ENCODE assay signal across 23 cellular contexts in genomic region chr1:232393010-232393833, GRCh38.
A peak's percentile ranks its signal among the peaks of the same experiment; 100 is the strongest.
DNase-seq lines count a peak whose midpoint lies in the region; ATAC-seq, FAIRE-seq and TF ChIP-seq lines count a peak whose summit lies in the region.
"Had no signal": no experiment of that assay in that cellular context is flagged by ENCODE, and none has a peak within 500 bp of the region (broad histone marks: within the 10 kb centered on the region; RNA-seq: fewer than 3 reads in every experiment).

No MANE protein-coding gene starts in this region.

- dilution Hi-C loops in endothelial cell of umbilical vein (cut with MboI; ENCODE audit: extremely low pct_ligation_motif_present, low sequenced_read_pairs) = no loop called here

- H3K27ac Mint-ChIP-seq in nephron progenitor cell = peak overlapping the region; percentile 61
- H3K27ac Mint-ChIP-seq: CD4-positive, alpha-beta memory T cell; naive thymus-derived CD8-positive, alpha-beta T cell; stimulated activated naive B cell treated with anti-CD40 and anti-IgM and Interleukin-4, amounts not matched to agents 10 μg/mL and 1 μg/mL and 100 μg/mL, for 72 hours; T-helper 1 cell treated with Interleukin-12 subunit alpha and Interleukin-12 subunit beta and Interleukin-4 antibody, amounts not matched to agents 30 μg/mL and 1 μg/mL, for 36 hours had no signal

- H3K4me1 ChIP-seq in endothelial cell of umbilical vein (ENCODE audit: control insufficient read depth, extremely low read depth, insufficient read depth, low read length) (no peaks in the 10 kb centered on the region), breast epithelium (no peaks in the 10 kb centered on the region)
- H3K4me1 ChIP-seq: HAP-1 had no signal

- no TSS peak for BruUV-seq in endothelial cell of umbilical vein (replicated peaks; lab: Mats Ljungman, UMichigan)

- H3K9me3 ChIP-seq in endothelial cell of umbilical vein (replicated peaks; ENCODE audit: control insufficient read depth, insufficient read depth, low read length) (no peaks in the 10 kb centered on the region), breast epithelium (no peaks in the 10 kb centered on the region)
- H3K9me3 ChIP-seq: HAP-1, thoracic aorta had no signal

- no peaks in the 10 kb centered on the region for H3K36me3 ChIP-seq in endothelial cell of umbilical vein (ENCODE audit: control insufficient read depth in 2 of 2, extremely low read depth in 1 of 2, insufficient read depth in 2 of 2, low read length in 2 of 2)
- H3K36me3 ChIP-seq in breast epithelium = no peaks in the 10 kb centered on the region
- H3K36me3 ChIP-seq: HAP-1, thoracic aorta had no signal

- no peak overlapping the region for H2AFZ ChIP-seq in endothelial cell of umbilical vein (ENCODE audit: low read depth, low read length)

- H3K9me1 ChIP-seq in endothelial cell of umbilical vein (replicated peaks; ENCODE audit: control insufficient read depth, extremely low read depth, insufficient read depth, low read length) = no peaks in the 10 kb centered on the region

- no peak for FAIRE-seq in endothelial cell of umbilical vein (lab: Jason Lieb, UNC)
- FAIRE-seq: keratinocyte had no signal

- H3K4me3 ChIP-seq in endothelial cell of umbilical vein (replicated peaks in 1 of 3; ENCODE audit: insufficient read depth in 1 of 3, low read depth in 1 of 3, low read length in 3 of 3) (no peak overlapping the region), breast epithelium (no peak overlapping the region)
- H3K4me3 ChIP-seq: HAP-1, thoracic aorta had no signal

- CTCF ChIA-PET in endothelial cell of umbilical vein (lab: Charles Lee) = no interaction called here

- no peak for ATAC-seq in HG02870 (IDR thresholded peaks at IDR 0.05; ENCODE audit: unreplicated experiment)
- ATAC-seq: naive thymus-derived CD8-positive, alpha-beta T cell; stimulated activated naive B cell treated with anti-CD40 and anti-IgM and Interleukin-4, amounts not matched to agents 10 μg/mL and 1 μg/mL and 100 μg/mL, for 72 hours had no signal

- POLR2A ChIA-PET in endothelial cell of umbilical vein (lab: Charles Lee) = no interaction called here

- DNase-seq in DMS79 treated with DMSO at 0.1 percent for 48 hours (lab: John Stamatoyannopoulos, UW) (peak; percentile 87), NCI-H1694 treated with DMSO at 0.1 percent for 48 hours (lab: John Stamatoyannopoulos, UW) (peak; percentile 68), endothelial cell of umbilical vein (ENCODE audit: low read depth, low spot score) (peak; percentile 15), nephron progenitor cell (no peak), germinal center (ENCODE audit: low spot score) (no peak), breast epithelium (ENCODE audit: low spot score in 2 of 2) (no peak)
- no peak for DNase-seq in stimulated activated CD4-positive, alpha-beta T cell treated with anti-CD3 and anti-CD28 coated beads, Interleukin-4, amount 100 ng/mL, for 1 hour
- DNase-seq: activated CD8-positive, alpha-beta memory T cell treated with anti-CD3 and anti-CD28 coated beads, Interleukin-2, amount 50 U/mL, for 48 hours; activated effector memory CD4-positive, alpha-beta T cell treated with Interleukin-2 at 50 U/mL for 16 hours; CD4-positive, alpha-beta memory T cell; DMS53; foreskin melanocyte; naive thymus-derived CD8-positive, alpha-beta T cell; NCI-H1436; NCI-H226; OCI-M1; stimulated activated CD4-positive, alpha-beta T cell treated with anti-CD3 and anti-CD28 coated beads, Interleukin-1b, Interleukin-23, amount 100 ng/mL, for 48 hours; stimulated activated naive B cell treated with anti-CD40 and anti-IgM and Interleukin-4, amounts not matched to agents 10 μg/mL and 1 μg/mL and 100 μg/mL, for 72 hours had no signal

- H3K4me2 ChIP-seq in endothelial cell of umbilical vein (ENCODE audit: insufficient read depth, low read length) = no peak overlapping the region

- H3K27ac ChIP-seq in endothelial cell of umbilical vein (ENCODE audit: insufficient read depth, low read depth, low read length) (no peak overlapping the region), breast epithelium (no peak overlapping the region)
- H3K27ac ChIP-seq: thoracic aorta had no signal

- peak overlapping the region; percentile 8 for H3K4me3 Mint-ChIP-seq in nephron progenitor cell
- H3K4me3 Mint-ChIP-seq: CD4-positive, alpha-beta memory T cell; naive thymus-derived CD8-positive, alpha-beta T cell; stimulated activated naive B cell treated with anti-CD40 and anti-IgM and Interleukin-4, amounts not matched to agents 10 μg/mL and 1 μg/mL and 100 μg/mL, for 72 hours; T-helper 1 cell treated with Interleukin-12 subunit alpha and Interleukin-12 subunit beta and Interleukin-4 antibody, amounts not matched to agents 30 μg/mL and 1 μg/mL, for 36 hours had no signal

- H3K79me2 ChIP-seq in endothelial cell of umbilical vein (ENCODE audit: control insufficient read depth, insufficient read depth, low read length) = no peaks in the 10 kb centered on the region

- H3K27me3 Mint-ChIP-seq in nephron progenitor cell (ENCODE audit: low read depth, poor library complexity) = no peaks in the 10 kb centered on the region
- H3K27me3 Mint-ChIP-seq: stimulated activated naive B cell treated with anti-CD40 and anti-IgM and Interleukin-4, amounts not matched to agents 10 μg/mL and 1 μg/mL and 100 μg/mL, for 72 hours had no signal

- peaks cover 9% of the 10 kb centered on the region for H3K36me3 Mint-ChIP-seq in nephron progenitor cell (ENCODE audit: low read depth)
- H3K36me3 Mint-ChIP-seq: CD4-positive, alpha-beta memory T cell; naive thymus-derived CD8-positive, alpha-beta T cell; stimulated activated naive B cell treated with anti-CD40 and anti-IgM and Interleukin-4, amounts not matched to agents 10 μg/mL and 1 μg/mL and 100 μg/mL, for 72 hours had no signal

- intact Hi-C loops in endothelial cell of umbilical vein (cut with micrococcal nuclease) = no loop called here
- intact Hi-C loops in breast epithelium (cut with DNase I; ENCODE audit: low total_unique reads) = loop anchor here (10.0 kb wide), 1 partner anchor 1678 kb away; the partner anchor contains the start of gene AGT

- no peak for TF ChIP-seq CTCF in endothelial cell of umbilical vein (IDR thresholded peaks at IDR 0.05; ENCODE audit: extremely low read depth in 1 of 2, insufficient read depth in 1 of 2, low read depth in 1 of 2, low read length in 2 of 2)
- no peak for TF ChIP-seq CTCF in nephron progenitor cell (IDR thresholded peaks at IDR 0.05)
- TF ChIP-seq CTCF in breast epithelium (IDR thresholded peaks at IDR 0.05) = no peak

- no peaks in the 10 kb centered on the region for H3K27me3 ChIP-seq in endothelial cell of umbilical vein (ENCODE audit: control insufficient read depth in 2 of 2, insufficient read depth in 2 of 2, low read length in 2 of 2)
- H3K27me3 ChIP-seq in breast epithelium = no peaks in the 10 kb centered on the region

- H4K20me1 ChIP-seq in endothelial cell of umbilical vein (replicated peaks; ENCODE audit: control insufficient read depth, extremely low read depth, insufficient read depth, low read length) = no peaks in the 10 kb centered on the region

- H3K9me3 Mint-ChIP-seq in nephron progenitor cell = no peaks in the 10 kb centered on the region
- H3K9me3 Mint-ChIP-seq: naive thymus-derived CD8-positive, alpha-beta T cell; stimulated activated naive B cell treated with anti-CD40 and anti-IgM and Interleukin-4, amounts not matched to agents 10 μg/mL and 1 μg/mL and 100 μg/mL, for 72 hours; T-helper 1 cell treated with Interleukin-12 subunit alpha and Interleukin-12 subunit beta and Interleukin-4 antibody, amounts not matched to agents 30 μg/mL and 1 μg/mL, for 36 hours had no signal

- no peak for TF ChIP-seq POLR2A in endothelial cell of umbilical vein (IDR thresholded peaks at IDR 0.05; ENCODE audit: low read depth, low read length)
- TF ChIP-seq POLR2A in breast epithelium (IDR thresholded peaks at IDR 0.05) = no peak

- no peak overlapping the region for H3K9ac ChIP-seq in endothelial cell of umbilical vein (replicated peaks; ENCODE audit: extremely low read depth, insufficient read depth, low read length)

- H3K4me1 Mint-ChIP-seq in nephron progenitor cell = peaks cover 37% of the 10 kb centered on the region
- H3K4me1 Mint-ChIP-seq: CD4-positive, alpha-beta memory T cell; stimulated activated naive B cell treated with anti-CD40 and anti-IgM and Interleukin-4, amounts not matched to agents 10 μg/mL and 1 μg/mL and 100 μg/mL, for 72 hours had no signal

TF ChIP-seq in endothelial cell of umbilical vein, 7 proteins besides CTCF, POLR2A, EP300 and RAD21:
- TF ChIP-seq EZH2 (IDR thresholded peaks at IDR 0.05; ENCODE audit: borderline replicate concordance, low read depth, low read length, severe bottlenecking) (no peak), GATA2 (IDR thresholded peaks at IDR 0.05; ENCODE audit: insufficient read depth, insufficient read length, low read depth, low read length) (no peak), FOS (IDR thresholded peaks at IDR 0.05; ENCODE audit: borderline replicate concordance, insufficient read depth, low read length) (no peak), POLR2AphosphoS5 (IDR thresholded peaks at IDR 0.05; ENCODE audit: insufficient read depth, low read depth, low read length) (no peak), JUN (IDR thresholded peaks at IDR 0.05; ENCODE audit: borderline replicate concordance, insufficient read depth, insufficient read length, low read depth) (no peak), MAX (IDR thresholded peaks at IDR 0.05; ENCODE audit: insufficient read depth, insufficient read length) (no peak), MYC (IDR thresholded peaks at IDR 0.05; ENCODE audit: low read depth, low read length) (no peak)

Comparison
In these comparisons a context has a peak if more than half of its experiments do, and no peak if none do; other contexts are left out.
1. DNase-seq: peak in DMS79 treated with DMSO at 0.1 percent for 48 hours (single experiment), NCI-H1694 treated with DMSO at 0.1 percent for 48 hours (single experiment) and endothelial cell of umbilical vein (single experiment); none in nephron progenitor cell (single experiment), germinal center (single experiment), breast epithelium (0 of 2) and stimulated activated CD4-positive, alpha-beta T cell treated with anti-CD3 and anti-CD28 coated beads, Interleukin-4, amount 100 ng/mL, for 1 hour (single experiment).